In genomic region chr21:34546556-34546955, GRCh38 we compare ENCODE assay signal across 16 cellular contexts. TPM values are rescaled to one million over a fixed set of nuclear protein-coding genes. Genes with fewer than 3 reads are reported as not detected.
DNase-seq lines count a peak whose midpoint lies in the region; ATAC-seq and TF ChIP-seq lines count a peak whose summit lies in the region.
"Had no signal": no experiment of that assay in that cellular context is flagged by ENCODE, and none has a peak within 500 bp of the region (broad histone marks: within the 10 kb centered on the region; RNA-seq: fewer than 3 reads in every experiment).

No MANE protein-coding gene starts in this region.

- 77 to 90% methylated on average over 6 of the region's 6 CpGs for WGBS in body of pancreas, 2 donors

- no peak overlapping the region for H3K4me3 ChIP-seq in body of pancreas
- H3K4me3 ChIP-seq: skin epidermis, uterus had no signal

- no peak for TF ChIP-seq POLR2A in body of pancreas (IDR thresholded peaks at IDR 0.05)

- H3K9me3 ChIP-seq in body of pancreas (no peaks in the 10 kb centered on the region), T-helper 17 cell (ENCODE audit: control insufficient read depth, low read length, poor library complexity, severe bottlenecking) (no peaks in the 10 kb centered on the region)
- H3K9me3 ChIP-seq: uterus had no signal

- TF ChIP-seq CTCF in body of pancreas (IDR thresholded peaks at IDR 0.05) (no peak), mesothelial cell of epicardium (IDR thresholded peaks at IDR 0.05; ENCODE audit: unreplicated experiment) (no peak)

- no peaks in the 10 kb centered on the region for H3K9me3 Mint-ChIP-seq in stimulated activated naive CD8-positive, alpha-beta T cell treated with anti-CD3 and anti-CD28 coated beads, Interleukin-15, Interleukin-2, amounts not matched to agents 100 ng/mL and 50 ng/mL, for 24 hours
- H3K9me3 Mint-ChIP-seq in stimulated activated naive CD8-positive, alpha-beta T cell treated with anti-CD3 and anti-CD28 coated beads, Interleukin-15, amount 100 ng/mL, for 72 hours: peaks cover 5 to 7% of the 10 kb centered on the region in 2 donors
- peaks cover 15% of the 10 kb centered on the region for H3K9me3 Mint-ChIP-seq in mesothelial cell of epicardium
- peaks cover 3% of the 10 kb centered on the region for H3K9me3 Mint-ChIP-seq in activated naive CD4-positive, alpha-beta T cell treated with anti-CD3 and anti-CD28 coated beads for 36 hours
- H3K9me3 Mint-ChIP-seq: activated naive CD8-positive, alpha-beta T cell treated with anti-CD3 and anti-CD28 coated beads, Interleukin-2, amount 10 ng/mL, durations not matched to agents 7 days and 5 days had no signal

- H3K27ac Mint-ChIP-seq in stimulated activated naive CD8-positive, alpha-beta T cell treated with anti-CD3 and anti-CD28 coated beads, Interleukin-15, Interleukin-2, amounts not matched to agents 100 ng/mL and 50 ng/mL, for 24 hours: peak overlapping the region; percentile 36
- H3K27ac Mint-ChIP-seq in stimulated activated naive CD8-positive, alpha-beta T cell treated with anti-CD3 and anti-CD28 coated beads, Interleukin-15, amount 100 ng/mL, for 72 hours: no peak overlapping the region
- peak overlapping the region; percentile 19 for H3K27ac Mint-ChIP-seq in mesothelial cell of epicardium
- H3K27ac Mint-ChIP-seq in T-helper 17 cell: no peak overlapping the region
- no peak overlapping the region for H3K27ac Mint-ChIP-seq in activated naive CD4-positive, alpha-beta T cell treated with anti-CD3 and anti-CD28 coated beads for 36 hours
- H3K27ac Mint-ChIP-seq: activated naive CD8-positive, alpha-beta T cell treated with anti-CD3 and anti-CD28 coated beads, Interleukin-2, amount 10 ng/mL, durations not matched to agents 7 days and 5 days had no signal

- H3K36me3 ChIP-seq in body of pancreas (replicated peaks in 1 of 2; ENCODE audit: insufficient read depth in 1 of 2, low read depth in 2 of 2): no peaks in the 10 kb centered on the region
- H3K36me3 ChIP-seq: uterus had no signal

- no peaks in the 10 kb centered on the region for H3K27me3 ChIP-seq in body of pancreas
- H3K27me3 ChIP-seq: foreskin keratinocyte, uterus had no signal

- H3K36me3 Mint-ChIP-seq in stimulated activated naive CD8-positive, alpha-beta T cell treated with anti-CD3 and anti-CD28 coated beads, Interleukin-15, Interleukin-2, amounts not matched to agents 100 ng/mL and 50 ng/mL, for 24 hours (ENCODE audit: low read depth): peaks cover 14% of the 10 kb centered on the region
- H3K36me3 Mint-ChIP-seq in mesothelial cell of epicardium (peaks cover 4% of the 10 kb centered on the region), T-helper 17 cell (ENCODE audit: low read depth) (no peaks in the 10 kb centered on the region)
- peaks cover 6% of the 10 kb centered on the region for H3K36me3 Mint-ChIP-seq in activated naive CD4-positive, alpha-beta T cell treated with anti-CD3 and anti-CD28 coated beads for 36 hours (ENCODE audit: low read depth)

- intact Hi-C loops in body of pancreas (cut with DNase I): no loop called here
- intact Hi-C loops in activated naive CD4-positive, alpha-beta T cell treated with anti-CD3 and anti-CD28 coated beads for 36 hours (cut with micrococcal nuclease): no loop called here

- peak overlapping the region in 3 of 4 donors; percentile 36 to 85 (median 69) for H3K27ac ChIP-seq in body of pancreas
- H3K27ac ChIP-seq: foreskin keratinocyte had no signal

- no peak overlapping the region for H3K4me3 Mint-ChIP-seq in stimulated activated naive CD8-positive, alpha-beta T cell treated with anti-CD3 and anti-CD28 coated beads, Interleukin-15, Interleukin-2, amounts not matched to agents 100 ng/mL and 50 ng/mL, for 24 hours
- H3K4me3 Mint-ChIP-seq in stimulated activated naive CD8-positive, alpha-beta T cell treated with anti-CD3 and anti-CD28 coated beads, Interleukin-15, amount 100 ng/mL, for 72 hours: no peak overlapping the region
- H3K4me3 Mint-ChIP-seq in mesothelial cell of epicardium (no peak overlapping the region), T-helper 17 cell (no peak overlapping the region)
- H3K4me3 Mint-ChIP-seq in activated naive CD4-positive, alpha-beta T cell treated with anti-CD3 and anti-CD28 coated beads for 36 hours: no peak overlapping the region
- H3K4me3 Mint-ChIP-seq: activated naive CD8-positive, alpha-beta T cell treated with anti-CD3 and anti-CD28 coated beads, Interleukin-2, amount 10 ng/mL, durations not matched to agents 7 days and 5 days; endodermal cell had no signal

- H3K4me1 Mint-ChIP-seq in stimulated activated naive CD8-positive, alpha-beta T cell treated with anti-CD3 and anti-CD28 coated beads, Interleukin-15, Interleukin-2, amounts not matched to agents 100 ng/mL and 50 ng/mL, for 24 hours (ENCODE audit: low read depth): peaks cover 39% of the 10 kb centered on the region
- peaks cover 40% of the 10 kb centered on the region for H3K4me1 Mint-ChIP-seq in stimulated activated naive CD8-positive, alpha-beta T cell treated with anti-CD3 and anti-CD28 coated beads, Interleukin-15, amount 100 ng/mL, for 72 hours
- H3K4me1 Mint-ChIP-seq in mesothelial cell of epicardium (peaks cover 15% of the 10 kb centered on the region), T-helper 17 cell (peaks cover 2% of the 10 kb centered on the region)
- peaks cover 6% of the 10 kb centered on the region for H3K4me1 Mint-ChIP-seq in activated naive CD4-positive, alpha-beta T cell treated with anti-CD3 and anti-CD28 coated beads for 36 hours (ENCODE audit: low read depth)

- ATAC-seq in stimulated activated naive CD8-positive, alpha-beta T cell treated with anti-CD3 and anti-CD28 coated beads, Interleukin-15, amount 100 ng/mL, for 72 hours: no peak
- ATAC-seq in body of pancreas (no peak), T-helper 17 cell (no peak)
- ATAC-seq: foreskin keratinocyte had no signal

- CTCF ChIA-PET in activated naive CD4-positive, alpha-beta T cell treated with anti-CD3 and anti-CD28 coated beads for 36 hours (lab: Charles Lee): no interaction called here

- H3K4me1 ChIP-seq in body of pancreas: peaks cover 29% of the 10 kb centered on the region
- H3K4me1 ChIP-seq: foreskin keratinocyte had no signal

- no peak for DNase-seq in stimulated activated naive CD8-positive, alpha-beta T cell treated with anti-CD3 and anti-CD28 coated beads, Interleukin-15, amount 100 ng/mL, for 72 hours
- no peak for DNase-seq in body of pancreas
- no peak for DNase-seq in mesothelial cell of epicardium (ENCODE audit: low spot score in 2 of 2, unreplicated experiment in 2 of 2)
- no peak for DNase-seq in NCI-H82 (lab: John Stamatoyannopoulos, UW)
- no peak for DNase-seq in glomerular visceral epithelial cell (ENCODE audit: extremely low spot score)
- no peak for DNase-seq in T-helper 17 cell
- no peak for DNase-seq in activated naive CD4-positive, alpha-beta T cell treated with anti-CD3 and anti-CD28 coated beads for 36 hours
- DNase-seq: activated naive CD8-positive, alpha-beta T cell treated with anti-CD3 and anti-CD28 coated beads, Interleukin-2, amount 10 ng/mL, durations not matched to agents 7 days and 5 days; endodermal cell; foreskin keratinocyte; HCEC 1CT; stimulated activated naive CD4-positive, alpha-beta T cell; T-helper 1 cell; uterus had no signal

- no peaks in the 10 kb centered on the region for H3K27me3 Mint-ChIP-seq in stimulated activated naive CD8-positive, alpha-beta T cell treated with anti-CD3 and anti-CD28 coated beads, Interleukin-15, Interleukin-2, amounts not matched to agents 100 ng/mL and 50 ng/mL, for 24 hours
- H3K27me3 Mint-ChIP-seq in stimulated activated naive CD8-positive, alpha-beta T cell treated with anti-CD3 and anti-CD28 coated beads, Interleukin-15, amount 100 ng/mL, for 72 hours: no peaks in the 10 kb centered on the region
- no peaks in the 10 kb centered on the region for H3K27me3 Mint-ChIP-seq in mesothelial cell of epicardium (ENCODE audit: low read depth)
- no peaks in the 10 kb centered on the region for H3K27me3 Mint-ChIP-seq in T-helper 17 cell
- H3K27me3 Mint-ChIP-seq in activated naive CD4-positive, alpha-beta T cell treated with anti-CD3 and anti-CD28 coated beads for 36 hours (ENCODE audit: low read depth): no peaks in the 10 kb centered on the region
- H3K27me3 Mint-ChIP-seq: activated naive CD8-positive, alpha-beta T cell treated with anti-CD3 and anti-CD28 coated beads, Interleukin-2, amount 10 ng/mL, durations not matched to agents 7 days and 5 days had no signal

RNA-seq across cellular contexts. Expression of gene KCNE1, which starts 34.5 kb away (rescaled TPM):
- 1 to 10 TPM in 1 of 2 donors, not detected in 1; 1.0 TPM for total RNA-seq in body of pancreas
- total RNA-seq in mesothelial cell of epicardium: 0.50 to 1.0 TPM (median 0.55 TPM) in 3 replicates
- under 1 TPM in 1 of 2 donors, not detected in 1; 0.37 TPM for total RNA-seq in T-helper 17 cell
- not detected for total RNA-seq in activated naive CD4-positive, alpha-beta T cell treated with anti-CD3 and anti-CD28 coated beads for 36 hours

Comparison
In these comparisons a context has a peak if more than half of its experiments do, and no peak if none do; other contexts are left out.
1. H3K27ac Mint-ChIP-seq: peak in stimulated activated naive CD8-positive, alpha-beta T cell treated with anti-CD3 and anti-CD28 coated beads, Interleukin-15, Interleukin-2, amounts not matched to agents 100 ng/mL and 50 ng/mL, for 24 hours (single experiment) and mesothelial cell of epicardium (single experiment); none in stimulated activated naive CD8-positive, alpha-beta T cell treated with anti-CD3 and anti-CD28 coated beads, Interleukin-15, amount 100 ng/mL, for 72 hours (0 of 2), T-helper 17 cell (single experiment) and activated naive CD4-positive, alpha-beta T cell treated with anti-CD3 and anti-CD28 coated beads for 36 hours (single experiment).